ENCODE assay signal across 10 cellular contexts in genomic region chr20:46894971-46895905, GRCh38. TPM values are rescaled to one million over a fixed set of nuclear protein-coding genes. Genes with fewer than 3 reads are reported as not detected.
DNase-seq lines count a peak whose midpoint lies in the region; ATAC-seq and TF ChIP-seq lines count a peak whose summit lies in the region.
"Had no signal": no experiment of that assay in that cellular context is flagged by ENCODE, and none has a peak within 500 bp of the region (broad histone marks: within the 10 kb centered on the region; RNA-seq: fewer than 3 reads in every experiment).

No MANE protein-coding gene starts in this region.

- H3K9me3 ChIP-seq in ectodermal cell (ENCODE audit: control insufficient read depth, low read length): no peaks in the 10 kb centered on the region

- peaks cover 7% of the 10 kb centered on the region for H3K36me3 Mint-ChIP-seq in mesothelial cell of epicardium
- H3K36me3 Mint-ChIP-seq: activated naive CD8-positive, alpha-beta T cell treated with anti-CD3 and anti-CD28 coated beads, Interleukin-2, amount 10 ng/mL, durations not matched to agents 7 days and 5 days had no signal

- peak overlapping the region; percentile 48 for H3K4me3 ChIP-seq in ectodermal cell (ENCODE audit: insufficient read depth, low read depth, low read length)

- H3K4me3 Mint-ChIP-seq in mesothelial cell of epicardium: peak overlapping the region; percentile 86
- H3K4me3 Mint-ChIP-seq: activated naive CD8-positive, alpha-beta T cell treated with anti-CD3 and anti-CD28 coated beads, Interleukin-2, amount 10 ng/mL, durations not matched to agents 7 days and 5 days had no signal

- peaks cover 51% of the 10 kb centered on the region for H3K27me3 ChIP-seq in ectodermal cell (ENCODE audit: control insufficient read depth, insufficient read depth, low read length, poor library complexity, severe bottlenecking)

- H3K27ac Mint-ChIP-seq in mesothelial cell of epicardium: peak overlapping the region; percentile 49
- H3K27ac Mint-ChIP-seq: activated naive CD8-positive, alpha-beta T cell treated with anti-CD3 and anti-CD28 coated beads, Interleukin-2, amount 10 ng/mL, durations not matched to agents 7 days and 5 days had no signal

- peaks cover 40% of the 10 kb centered on the region for H3K4me1 Mint-ChIP-seq in mesothelial cell of epicardium
- H3K4me1 Mint-ChIP-seq: activated naive CD8-positive, alpha-beta T cell treated with anti-CD3 and anti-CD28 coated beads, Interleukin-2, amount 10 ng/mL, durations not matched to agents 7 days and 5 days had no signal

- peaks cover 11% of the 10 kb centered on the region for H3K4me1 ChIP-seq in ectodermal cell (ENCODE audit: control insufficient read depth, insufficient read depth, low read length)

- H3K27ac ChIP-seq in ectodermal cell (ENCODE audit: insufficient read depth, low read depth, low read length, poor library complexity, severe bottlenecking): no peak overlapping the region

- peaks cover 36% of the 10 kb centered on the region for H3K27me3 Mint-ChIP-seq in mesothelial cell of epicardium (ENCODE audit: low read depth)

- H3K9me3 Mint-ChIP-seq in mesothelial cell of epicardium: peaks cover 9% of the 10 kb centered on the region

- ATAC-seq in GM21528 (IDR thresholded peaks at IDR 0.05; ENCODE audit: low FRiP score, unreplicated experiment): no peak

- WGBS in ectodermal cell, 2 experiments: 1% methylated on average over 65 of the region's 65 CpGs

- DNase-seq in AG08395 (ENCODE audit: low spot score): peak; percentile 31
- peak; percentile 26 for DNase-seq in NCI-H146 treated with DMSO at 0.1 percent for 48 hours (lab: John Stamatoyannopoulos, UW; ENCODE audit: unreplicated experiment)
- DNase-seq in mesothelial cell of epicardium (ENCODE audit: low spot score in 2 of 2, unreplicated experiment in 2 of 2): peak in 1 of 2 experiments; percentile 53
- no peak for DNase-seq in activated T-cell treated with anti-CD3 and anti-CD28 coated beads, Interleukin-2, amount 50 U/mL, for 48 hours
- no peak for DNase-seq in foreskin melanocyte
- DNase-seq in activated CD4-positive, CD25-positive, alpha-beta regulatory T cell treated with anti-CD3 and anti-CD28 coated beads, Interleukin-2, amount 50 U/mL, for 72 hours: no peak
- DNase-seq: activated naive CD8-positive, alpha-beta T cell treated with anti-CD3 and anti-CD28 coated beads, Interleukin-2, amount 10 ng/mL, durations not matched to agents 7 days and 5 days had no signal

- no peak for TF ChIP-seq CTCF in mesothelial cell of epicardium (IDR thresholded peaks at IDR 0.05; ENCODE audit: unreplicated experiment)

- H3K36me3 ChIP-seq in ectodermal cell (ENCODE audit: control insufficient read depth, insufficient read depth, low read length): no peaks in the 10 kb centered on the region

RNA-seq across cellular contexts. Expression of gene EYA2, which starts 0.6 kb away (rescaled TPM):
- polyA plus RNA-seq in ectodermal cell (2013, experiment 1 of 4): 2.9 TPM
- polyA plus RNA-seq in ectodermal cell (2013, experiment 2 of 4): 1.5 TPM
- 3.6 TPM for polyA plus RNA-seq in ectodermal cell (2013, experiment 3 of 4)
- 3.2 TPM for polyA plus RNA-seq in ectodermal cell (2013, experiment 4 of 4)
- 9.0 to 10.2 TPM (median 9.3 TPM) in 3 replicates for total RNA-seq in mesothelial cell of epicardium
- total RNA-seq: activated naive CD8-positive, alpha-beta T cell treated with anti-CD3 and anti-CD28 coated beads, Interleukin-2, amount 10 ng/mL, durations not matched to agents 7 days and 5 days; HT-29 had no signal

Comparison
In these comparisons a context has a peak if more than half of its experiments do, and no peak if none do; other contexts are left out.
1. DNase-seq: peak in AG08395 (single experiment) and NCI-H146 treated with DMSO at 0.1 percent for 48 hours (single experiment); none in activated T-cell treated with anti-CD3 and anti-CD28 coated beads, Interleukin-2, amount 50 U/mL, for 48 hours (0 of 2), foreskin melanocyte (single experiment) and activated CD4-positive, CD25-positive, alpha-beta regulatory T cell treated with anti-CD3 and anti-CD28 coated beads, Interleukin-2, amount 50 U/mL, for 72 hours (single experiment).